Comparison of ENCODE assay signal across 29 cellular contexts in the genomic region with DNA sequence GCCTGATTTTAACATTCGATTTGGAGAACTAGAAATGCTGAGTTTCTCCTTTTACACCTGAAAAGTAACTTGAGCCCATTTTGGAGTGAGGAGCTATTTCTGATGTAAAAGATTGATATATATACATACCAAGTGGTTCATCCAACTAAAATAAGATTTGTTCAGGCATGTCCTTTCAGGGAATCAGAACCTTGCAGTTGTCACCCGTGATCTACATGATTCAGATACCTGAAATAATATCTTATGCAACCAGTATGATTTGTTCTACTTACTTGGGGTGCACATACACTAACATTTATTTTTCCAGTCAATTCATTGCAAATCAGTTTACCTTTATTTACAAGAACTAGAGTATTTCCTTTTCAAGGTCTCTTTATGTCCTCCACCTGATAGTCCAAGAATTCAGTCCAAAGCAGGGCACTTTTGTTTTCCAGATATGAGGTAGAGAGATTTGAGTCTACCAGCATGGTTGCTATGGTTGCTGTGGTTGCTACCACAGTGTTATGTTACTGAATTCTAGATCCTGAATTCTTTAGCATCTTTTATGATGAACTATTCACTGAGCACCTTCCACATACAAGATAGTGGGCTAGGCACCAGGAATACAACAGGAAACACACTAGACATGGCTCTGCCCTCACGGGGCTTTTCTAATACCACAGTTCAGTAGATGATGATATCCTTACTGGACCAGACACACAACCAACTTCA. TPM values are rescaled to one million over a fixed set of nuclear protein-coding genes. Genes with fewer than 3 reads are reported as not detected.
DNase-seq lines count a peak whose midpoint lies in the region; ATAC-seq, FAIRE-seq and TF ChIP-seq lines count a peak whose summit lies in the region.
"Had no signal": no experiment of that assay in that cellular context is flagged by ENCODE, and none has a peak within 500 bp of the region (broad histone marks: within the 10 kb centered on the region; RNA-seq: fewer than 3 reads in every experiment).

No MANE protein-coding gene starts in this region.

- H3K79me2 ChIP-seq in K562 (ENCODE audit: control insufficient read depth, insufficient read depth, low read length) (no peaks in the 10 kb centered on the region), PC-3 (ENCODE audit: low read length) (no peaks in the 10 kb centered on the region)

- no peaks in the 10 kb centered on the region for H3K36me3 ChIP-seq in K562 (ENCODE audit: control insufficient read depth, insufficient read depth, low read length)
- H3K36me3 ChIP-seq in esophagus (ENCODE audit: control insufficient read depth in 2 of 2, insufficient read depth in 2 of 2, low read length in 1 of 2) = peaks cover 0 to 3% of the 10 kb centered on the region in 2 donors
- no peaks in the 10 kb centered on the region; the same call in 1 of the 2 replicates for H3K36me3 ChIP-seq in PC-3 (ENCODE audit: low read depth, low read length)
- H3K36me3 ChIP-seq: SJCRH30 had no signal

- peaks cover 4% of the 10 kb centered on the region for H3K4me1 Mint-ChIP-seq in mesothelial cell of epicardium
- H3K4me1 Mint-ChIP-seq: CD4-positive, alpha-beta memory T cell had no signal

- H4K20me1 ChIP-seq in K562 (replicated peaks; ENCODE audit: control insufficient read depth, insufficient read depth, low read length) (no peaks in the 10 kb centered on the region), PC-3 (ENCODE audit: low read length) (no peaks in the 10 kb centered on the region)

- H3K9ac ChIP-seq in K562 (ENCODE audit: insufficient read depth in 1 of 2, low read depth in 2 of 2, low read length in 2 of 2) (no peak overlapping the region), PC-3 (ENCODE audit: low read length) (no peak overlapping the region)

- POLR2A ChIA-PET in K562 (lab: Yijun Ruan, JAX) = no interaction called here
- POLR2A ChIA-PET in PC-3 (lab: Charles Lee; ENCODE audit: unreplicated experiment) = no interaction called here

- BruUV-seq in K562 (replicated peaks; lab: Mats Ljungman, UMichigan) (no TSS peak), PC-3 (replicated peaks; lab: Mats Ljungman, UMichigan) (no TSS peak)

- H3K27ac Mint-ChIP-seq in mesothelial cell of epicardium = peak overlapping the region; percentile 39

- H2AFZ ChIP-seq in K562 (ENCODE audit: low read depth, low read length) (no peak overlapping the region), PC-3 (ENCODE audit: low read length) (no peak overlapping the region)

- H3K9me3 Mint-ChIP-seq in mesothelial cell of epicardium = peaks cover 32% of the 10 kb centered on the region

- H3K9me1 ChIP-seq in K562 (ENCODE audit: control insufficient read depth, insufficient read depth, low read length) = no peaks in the 10 kb centered on the region

- H3K9me2 ChIP-seq in PC-3 (replicated peaks; ENCODE audit: low read length) = no peaks in the 10 kb centered on the region

- TF ChIP-seq EP300 in K562 (IDR thresholded peaks at IDR 0.05; ENCODE audit: low read length) = no peak

- 3% methylated on average over 3 of the region's 3 CpGs for WGBS in K562 (ENCODE audit: insufficient coverage, low coverage, missing lambda C conversion rate)
- 59 to 76% methylated on average over 3 of the region's 3 CpGs for WGBS in esophagus, 2 donors

- H3K27me3 Mint-ChIP-seq in mesothelial cell of epicardium (ENCODE audit: low read depth) = peaks cover 4% of the 10 kb centered on the region

- H3K27me3 ChIP-seq in K562 (ENCODE audit: control insufficient read depth in 2 of 2, insufficient read depth in 2 of 2, low read length in 2 of 2) = no peaks in the 10 kb centered on the region
- no peaks in the 10 kb centered on the region for H3K27me3 ChIP-seq in esophagus (ENCODE audit: control insufficient read depth in 1 of 2, insufficient read depth in 2 of 2, low read length in 2 of 2)
- H3K27me3 ChIP-seq in PC-3 (ENCODE audit: low read length) = no peaks in the 10 kb centered on the region
- H3K27me3 ChIP-seq: SJCRH30 had no signal

- TF ChIP-seq CTCF in K562 (IDR thresholded peaks at IDR 0.05 in 2 of 3, conservative IDR thresholded peaks at IDR 0.05 in 1 of 3; ENCODE audit: insufficient read depth in 2 of 3, low read depth in 1 of 3, low read length in 3 of 3) (no peak), mesothelial cell of epicardium (IDR thresholded peaks at IDR 0.05; ENCODE audit: unreplicated experiment) (no peak), PC-3 (conservative IDR thresholded peaks at IDR 0.05; ENCODE audit: low read depth, low read length) (no peak)

- peaks cover 8% of the 10 kb centered on the region for H3K36me3 Mint-ChIP-seq in mesothelial cell of epicardium

- TF ChIP-seq POLR2A in K562 (conservative IDR thresholded peaks at IDR 0.05) = no peak

- no peak for FAIRE-seq in K562 (lab: Jason Lieb, UNC)
- FAIRE-seq: A549, GM12878, H1, RCC 7860 had no signal

- H3K4me2 ChIP-seq in K562 (ENCODE audit: insufficient read depth, low read length) (no peak overlapping the region), PC-3 (ENCODE audit: low read length) (no peak overlapping the region)
- H3K4me2 ChIP-seq: A549 had no signal

- CTCF ChIA-PET in K562 (lab: Yijun Ruan, JAX; ENCODE audit: low intra/inter-chr PET ratio) = no interaction called here
- CTCF ChIA-PET in PC-3 (lab: Charles Lee) = no interaction called here

- in situ Hi-C loops in K562 (cut with MboI) = no loop called here

- H3F3A ChIP-seq in PC-3 (ENCODE audit: low read length, unreplicated experiment) = no peaks in the 10 kb centered on the region

- H3K27ac ChIP-seq in K562 (ENCODE audit: extremely low read depth, low read depth, low read length) = no peak overlapping the region
- H3K27ac ChIP-seq in esophagus (ENCODE audit: low read depth in 2 of 2, low read length in 1 of 2) = peak overlapping the region; percentile 58 to 70
- no peak overlapping the region for H3K27ac ChIP-seq in PC-3 (ENCODE audit: low read length)
- H3K27ac ChIP-seq: A549, SJCRH30 had no signal

- no peak for TF ChIP-seq RAD21 in K562 (CRISPR knock-in tag; conservative IDR thresholded peaks at IDR 0.05 in 1 of 2, IDR thresholded peaks at IDR 0.05 in 1 of 2)

- H3K9me3 ChIP-seq in K562 (replicated peaks; ENCODE audit: control insufficient read depth, insufficient read depth, low read depth, low read length) (peaks cover 8% of the 10 kb centered on the region), esophagus (ENCODE audit: control insufficient read depth in 2 of 2, insufficient read depth in 1 of 2, low read depth in 1 of 2, low read length in 1 of 2) (no peaks in the 10 kb centered on the region), PC-3 (ENCODE audit: low read length) (0 out of 2 replicates have a peak, but pooled peaks cover 6% of the 10 kb centered on the region)

- no peak for DNase-seq in K562 (ENCODE audit: extremely low read depth in 1 of 4, low spot score in 3 of 4)
- DNase-seq in mesothelial cell of epicardium (ENCODE audit: low spot score in 2 of 2, unreplicated experiment in 2 of 2) = no peak
- no peak for DNase-seq in PC-3
- DNase-seq in OCI-M1 (lab: John Stamatoyannopoulos, UW) = no peak
- DNase-seq: C1 segment of cervical spinal cord; CD4-positive, alpha-beta memory T cell; COR-L47; EL; GDM1; HCEC 1CT; MV-4-11; NCI-H1105; NCI-H1436 treated with DMSO at 0.1 percent for 48 hours; NCI-H187 treated with DMSO at 0.1 percent for 48 hours; NCI-H2107; NCI-H510A; NCI-H69; SJCRH30 had no signal

- H3K4me1 ChIP-seq in K562 (replicated peaks in 1 of 2; ENCODE audit: control insufficient read depth in 2 of 2, insufficient read depth in 2 of 2, low read length in 2 of 2) (peaks cover 0 to 10% of the 10 kb centered on the region in 2 experiments; a peak in 2 of 5 replicates), esophagus (ENCODE audit: control insufficient read depth in 2 of 2, insufficient read depth in 2 of 2, low read length in 1 of 2) (peaks cover 0 to 5% of the 10 kb centered on the region in 2 donors), PC-3 (ENCODE audit: insufficient read depth, low read length) (no peaks in the 10 kb centered on the region)
- H3K4me1 ChIP-seq: A549, SJCRH30 had no signal

- H3K4me3 ChIP-seq in K562 = no peak overlapping the region
- H3K4me3 ChIP-seq in esophagus (ENCODE audit: low read depth in 1 of 2, low read length in 2 of 2) = no peak overlapping the region
- no peak overlapping the region for H3K4me3 ChIP-seq in PC-3 (ENCODE audit: low read length)
- H3K4me3 ChIP-seq: A549, GM12878, SJCRH30 had no signal

- H3K4me3 Mint-ChIP-seq in mesothelial cell of epicardium = no peak overlapping the region
- H3K4me3 Mint-ChIP-seq: CD4-positive, alpha-beta memory T cell had no signal

- ATAC-seq in GM18868 (IDR thresholded peaks at IDR 0.05; ENCODE audit: unreplicated experiment) (peak; percentile 27), K562 (no peak), PC-3 (no peak), HG02571 (IDR thresholded peaks at IDR 0.05; ENCODE audit: unreplicated experiment) (no peak), HG03432 (IDR thresholded peaks at IDR 0.05; ENCODE audit: unreplicated experiment) (no peak)
- ATAC-seq: A549, Right ventricle myocardium inferior, SK-N-SH treated with all-trans-retinoic acid at 6 μM for 48 hours had no signal

- intact Hi-C loops in K562 (cut with micrococcal nuclease) = no loop called here
- intact Hi-C loops in PC-3 (cut with micrococcal nuclease) = no loop called here

RNA-seq across cellular contexts. Expression of gene CCL28, which starts 49.3 kb away (rescaled TPM):
- not detected in 2 replicates for total RNA-seq in K562 (2011; cell fraction: chromatin; rRNA removed; ENCODE audit: low replicate concordance)
- total RNA-seq in K562 (2011; cell fraction: nucleolus; rRNA removed) = not detected in 2 replicates
- not detected in 2 replicates for total RNA-seq in K562 (2011; cell fraction: nucleoplasm; rRNA removed)
- total RNA-seq in K562 (2014; rRNA removed) (not detected in 2 replicates), K562 (2014; rRNA removed; fragmentation: Illumina TruSeq; extraction: Trizol) (not detected in 2 replicates), K562 (2015; rRNA removed; fragmentation: Illumina TruSeq; extraction: Trizol) (not detected in 2 replicates), K562 (2021) (not detected in 2 replicates), mesothelial cell of epicardium (not detected in 3 replicates), PC-3 (2014; rRNA removed) (8.1 and 8.5 TPM in 2 replicates)
- polyA plus RNA-seq in K562 (2011; rRNA removed) (0.11 TPM in 1 of 2 replicates, not detected in the other), K562 (2014; fragmentation: Illumina TruSeq; extraction: Trizol) (not detected in 2 replicates), K562 (2014; fragmentation: Nextera tagmentation; extraction: Ambion mirVana) (not detected), K562 (2014; rRNA removed) (not detected in 2 replicates), esophagus (1 to 10 TPM; 2.2 to 3.9 TPM)
- polyA plus RNA-seq in K562 (2011; cell fraction: cytosol; rRNA removed) = 0.06 TPM in 1 of 2 replicates, not detected in the other
- 0.04 TPM in 1 of 2 replicates, not detected in the other for polyA plus RNA-seq in K562 (2011; cell fraction: nucleus; rRNA removed)
- not detected in 2 replicates for polyA plus RNA-seq in K562 (2012)
- not detected in 2 replicates for polyA minus RNA-seq in K562 (2011; rRNA and poly(A)+ RNA removed)
- not detected in 2 replicates for polyA minus RNA-seq in K562 (2011; cell fraction: cytosol; rRNA and poly(A)+ RNA removed)
- not detected in 2 replicates for polyA minus RNA-seq in K562 (2011; cell fraction: nucleus; rRNA and poly(A)+ RNA removed)
- total RNA-seq: H1, OCI-LY7, SJCRH30 had no signal

RNA-seq across cellular contexts. Expression of gene HMGCS1, which starts 49.7 kb away (rescaled TPM):
- total RNA-seq in K562 (2011; cell fraction: chromatin; rRNA removed; ENCODE audit: low replicate concordance) = 640 and 1,528 TPM in 2 replicates
- 261 and 443 TPM in 2 replicates for total RNA-seq in K562 (2011; cell fraction: nucleolus; rRNA removed)
- 645 and 660 TPM in 2 replicates for total RNA-seq in K562 (2011; cell fraction: nucleoplasm; rRNA removed)
- total RNA-seq in K562 (2014; rRNA removed) (43.7 and 46.9 TPM in 2 replicates), K562 (2014; rRNA removed; fragmentation: Illumina TruSeq; extraction: Trizol) (131 and 160 TPM in 2 replicates), K562 (2015; rRNA removed; fragmentation: Illumina TruSeq; extraction: Trizol) (66.1 and 77.9 TPM in 2 replicates), K562 (2021) (116 and 137 TPM in 2 replicates), mesothelial cell of epicardium (129 to 131 TPM (median 130 TPM) in 3 replicates), PC-3 (2014; rRNA removed) (31.4 and 39.7 TPM in 2 replicates)
- polyA plus RNA-seq in K562 (2011; rRNA removed) (337 and 342 TPM in 2 replicates), K562 (2014; fragmentation: Illumina TruSeq; extraction: Trizol) (139 and 165 TPM in 2 replicates), K562 (2014; fragmentation: Nextera tagmentation; extraction: Ambion mirVana) (10 to 100 TPM; 84.6 to 93.1 TPM), K562 (2014; rRNA removed) (111 and 122 TPM in 2 replicates), esophagus (100 to 1,000 TPM in 1 of 2 donors, 10 to 100 TPM in 1; 98.8 to 128 TPM)
- 38.9 and 149 TPM in 2 replicates for polyA plus RNA-seq in K562 (2011; cell fraction: cytosol; rRNA removed)
- 209 and 452 TPM in 2 replicates for polyA plus RNA-seq in K562 (2011; cell fraction: nucleus; rRNA removed)
- 49.5 and 143 TPM in 2 replicates for polyA plus RNA-seq in K562 (2012)
- polyA minus RNA-seq in K562 (2011; rRNA and poly(A)+ RNA removed) = 389 and 534 TPM in 2 replicates
- 123 and 131 TPM in 2 replicates for polyA minus RNA-seq in K562 (2011; cell fraction: cytosol; rRNA and poly(A)+ RNA removed)
- polyA minus RNA-seq in K562 (2011; cell fraction: nucleus; rRNA and poly(A)+ RNA removed) = 142 and 344 TPM in 2 replicates

Comparison
In these comparisons a context has a peak if more than half of its experiments do, and no peak if none do; other contexts are left out.
1. H3K27ac ChIP-seq: peak in esophagus (2 of 2); none in K562 (single experiment) and PC-3 (single experiment).